Comparison of ENCODE assay signal across 1 cellular context in genomic region chr16:16086653-16087446, GRCh38.
TF ChIP-seq lines count a peak whose summit lies in the region.

No MANE protein-coding gene starts in this region.

TF ChIP-seq in IMR-90, 13 proteins besides CTCF, POLR2A, EP300 and RAD21 (continued from another document):
- TF ChIP-seq, protein P1, sequence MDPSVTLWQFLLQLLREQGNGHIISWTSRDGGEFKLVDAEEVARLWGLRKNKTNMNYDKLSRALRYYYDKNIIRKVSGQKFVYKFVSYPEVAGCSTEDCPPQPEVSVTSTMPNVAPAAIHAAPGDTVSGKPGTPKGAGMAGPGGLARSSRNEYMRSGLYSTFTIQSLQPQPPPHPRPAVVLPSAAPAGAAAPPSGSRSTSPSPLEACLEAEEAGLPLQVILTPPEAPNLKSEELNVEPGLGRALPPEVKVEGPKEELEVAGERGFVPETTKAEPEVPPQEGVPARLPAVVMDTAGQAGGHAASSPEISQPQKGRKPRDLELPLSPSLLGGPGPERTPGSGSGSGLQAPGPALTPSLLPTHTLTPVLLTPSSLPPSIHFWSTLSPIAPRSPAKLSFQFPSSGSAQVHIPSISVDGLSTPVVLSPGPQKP (IDR thresholded peaks at IDR 0.05; ENCODE audit: borderline replicate concordance, low read depth, low read length) = no peak
- TF ChIP-seq RFX5 (IDR thresholded peaks at IDR 0.05; ENCODE audit: low read depth, low read length) (no peak), BHLHE40 (IDR thresholded peaks at IDR 0.05; ENCODE audit: low read depth, low read length) (no peak), SMC3 (IDR thresholded peaks at IDR 0.05; ENCODE audit: low read depth, low read length) (no peak), NFE2L2 (IDR thresholded peaks at IDR 0.05; ENCODE audit: low read depth, low read length) (no peak), MXI1 (IDR thresholded peaks at IDR 0.05; ENCODE audit: borderline replicate concordance, low read depth, low read length) (no peak), FOS (IDR thresholded peaks at IDR 0.05; ENCODE audit: low read depth, low read length) (no peak), CHD1 (IDR thresholded peaks at IDR 0.05; ENCODE audit: low read depth, low read length) (no peak), RCOR1 (IDR thresholded peaks at IDR 0.05; ENCODE audit: insufficient replicate concordance, low read length) (no peak), MAZ (IDR thresholded peaks at IDR 0.05; ENCODE audit: borderline replicate concordance, low read depth, low read length) (no peak), CEBPB (IDR thresholded peaks at IDR 0.05; ENCODE audit: low read depth, low read length) (no peak)
- TF ChIP-seq, protein P2, sequence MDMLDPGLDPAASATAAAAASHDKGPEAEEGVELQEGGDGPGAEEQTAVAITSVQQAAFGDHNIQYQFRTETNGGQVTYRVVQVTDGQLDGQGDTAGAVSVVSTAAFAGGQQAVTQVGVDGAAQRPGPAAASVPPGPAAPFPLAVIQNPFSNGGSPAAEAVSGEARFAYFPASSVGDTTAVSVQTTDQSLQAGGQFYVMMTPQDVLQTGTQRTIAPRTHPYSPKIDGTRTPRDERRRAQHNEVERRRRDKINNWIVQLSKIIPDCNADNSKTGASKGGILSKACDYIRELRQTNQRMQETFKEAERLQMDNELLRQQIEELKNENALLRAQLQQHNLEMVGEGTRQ (IDR thresholded peaks at IDR 0.05; ENCODE audit: low read depth, low read length) = no peak
